1 cellular context compared by ENCODE assay signal in genomic region chr2:32805104-32806095, GRCh38.
TF ChIP-seq lines count a peak whose summit lies in the region.

No MANE protein-coding gene starts in this region.

TF ChIP-seq in HepG2, 621 proteins besides CTCF, POLR2A, EP300 and RAD21 (continued from another document and continues in another):
- TF ChIP-seq ZNF646 (CRISPR knock-in tag; IDR thresholded peaks at IDR 0.05) = no peak
- 0 out of 2 replicates have a peak, but pooled peaks have one; percentile 10 for TF ChIP-seq ZNF431 (CRISPR knock-in tag; IDR thresholded peaks at IDR 0.05; ENCODE audit: borderline replicate concordance, low read depth)
- no peak for TF ChIP-seq ZNF703 (CRISPR knock-in tag; IDR thresholded peaks at IDR 0.05; ENCODE audit: borderline replicate concordance)
- no peak for TF ChIP-seq TERF1 (CRISPR knock-in tag; IDR thresholded peaks at IDR 0.05)
- TF ChIP-seq BRF2 (CRISPR knock-in tag; IDR thresholded peaks at IDR 0.05) = no peak
- TF ChIP-seq ZNF609 (CRISPR knock-in tag; IDR thresholded peaks at IDR 0.05; ENCODE audit: borderline replicate concordance) = peak; percentile 86
- 0 out of 2 replicates have a peak, but pooled peaks have one; percentile 48 for TF ChIP-seq WIZ (CRISPR knock-in tag; IDR thresholded peaks at IDR 0.05)
- TF ChIP-seq MYC (CRISPR knock-in tag; IDR thresholded peaks at IDR 0.05; ENCODE audit: borderline replicate concordance) = no peak
- TF ChIP-seq ZNF3 (CRISPR knock-in tag; IDR thresholded peaks at IDR 0.05) = no peak
- TF ChIP-seq JDP2 (CRISPR knock-in tag; IDR thresholded peaks at IDR 0.05; ENCODE audit: borderline replicate concordance) = no peak
- TF ChIP-seq ZFX (CRISPR knock-in tag; IDR thresholded peaks at IDR 0.05; ENCODE audit: low read depth) = no peak
- no peak for TF ChIP-seq ZNF674 (CRISPR knock-in tag; IDR thresholded peaks at IDR 0.05; ENCODE audit: low read depth)
- TF ChIP-seq TCF7 (IDR thresholded peaks at IDR 0.05; ENCODE audit: low read depth) = peak; percentile 67
- no peak for TF ChIP-seq ZNF878 (CRISPR knock-in tag; IDR thresholded peaks at IDR 0.05)
- no peak for TF ChIP-seq NR3C1 (CRISPR knock-in tag; IDR thresholded peaks at IDR 0.05)
- TF ChIP-seq UBTF (CRISPR knock-in tag; IDR thresholded peaks at IDR 0.05) = no peak
- no peak for TF ChIP-seq ZNF282 (IDR thresholded peaks at IDR 0.05; ENCODE audit: partially characterized antibody)
- no peak for TF ChIP-seq ZNF737 (CRISPR knock-in tag; IDR thresholded peaks at IDR 0.05; ENCODE audit: borderline replicate concordance)
- no peak for TF ChIP-seq MBD4 (IDR thresholded peaks at IDR 0.05; ENCODE audit: borderline replicate concordance, low read length)
- TF ChIP-seq SOX13 (IDR thresholded peaks at IDR 0.05) = peak; percentile 41; the same call in 1 of the 2 replicates
- TF ChIP-seq SOX13 (CRISPR knock-in tag; conservative IDR thresholded peaks at IDR 0.05 in 1 of 2, IDR thresholded peaks at IDR 0.05 in 1 of 2) = peak in 1 of 2 experiments; percentile 84; a peak in 2 of 4 replicates
- TF ChIP-seq IRX3 (CRISPR knock-in tag; IDR thresholded peaks at IDR 0.05; ENCODE audit: borderline replicate concordance, low read depth) = no peak
- TF ChIP-seq ZNF841 (CRISPR knock-in tag; IDR thresholded peaks at IDR 0.05; ENCODE audit: borderline replicate concordance) = no peak
- peak; percentile 92 for TF ChIP-seq TEAD3 (CRISPR knock-in tag; optimal IDR thresholded peaks at IDR 0.05; ENCODE audit: borderline replicate concordance)
- TF ChIP-seq KDM5A (IDR thresholded peaks at IDR 0.05; ENCODE audit: borderline replicate concordance, low read length) = no peak
- no peak for TF ChIP-seq ZNF33B (CRISPR knock-in tag; IDR thresholded peaks at IDR 0.05)
- TF ChIP-seq PCBP2 (optimal IDR thresholded peaks at IDR 0.05; ENCODE audit: low read depth, low read length, poor library complexity, severe bottlenecking) = no peak
- TF ChIP-seq JARID2 (CRISPR knock-in tag; IDR thresholded peaks at IDR 0.05; ENCODE audit: insufficient replicate concordance) = no peak
- TF ChIP-seq NCOR1 (IDR thresholded peaks at IDR 0.05; ENCODE audit: borderline replicate concordance, low read length) = no peak
- TF ChIP-seq ZNF280D (CRISPR knock-in tag; IDR thresholded peaks at IDR 0.05) = no peak
- no peak for TF ChIP-seq ZFP41 (CRISPR knock-in tag; IDR thresholded peaks at IDR 0.05; ENCODE audit: borderline replicate concordance)
- no peak for TF ChIP-seq ZNF446 (CRISPR knock-in tag; IDR thresholded peaks at IDR 0.05)
- 0 out of 2 replicates have a peak, but pooled peaks have one; percentile 31 for TF ChIP-seq POGZ (CRISPR knock-in tag; IDR thresholded peaks at IDR 0.05)
- no peak for TF ChIP-seq SMAD9 (CRISPR knock-in tag; IDR thresholded peaks at IDR 0.05)
- no peak for TF ChIP-seq ZNF891 (CRISPR knock-in tag; IDR thresholded peaks at IDR 0.05)
- peak; percentile 39; the same call in 1 of the 2 replicates for TF ChIP-seq TFE3 (CRISPR knock-in tag; IDR thresholded peaks at IDR 0.05)
- TF ChIP-seq NFE2L1 (CRISPR knock-in tag; IDR thresholded peaks at IDR 0.05; ENCODE audit: borderline replicate concordance) = no peak
